In genomic region chrX:150212672-150213480, GRCh38 we compare ENCODE assay signal across 15 cellular contexts.
DNase-seq lines count a peak whose midpoint lies in the region; ATAC-seq and TF ChIP-seq lines count a peak whose summit lies in the region.
"Had no signal": no experiment of that assay in that cellular context is flagged by ENCODE, and none has a peak within 500 bp of the region (broad histone marks: within the 10 kb centered on the region; RNA-seq: fewer than 3 reads in every experiment).

No MANE protein-coding gene starts in this region.

- no peaks in the 10 kb centered on the region for H3K9me3 ChIP-seq in Karpas-422 (ENCODE audit: low read length)

- H3K79me2 ChIP-seq in Karpas-422 (ENCODE audit: low read length), result no peaks in the 10 kb centered on the region

- H3K9me2 ChIP-seq in Karpas-422 (replicated peaks; ENCODE audit: insufficient read depth, low read length), result no peaks in the 10 kb centered on the region

- no peaks in the 10 kb centered on the region for H3K36me3 ChIP-seq in Karpas-422 (ENCODE audit: insufficient read depth, low read length)

- peak; percentile 27 for DNase-seq in AG08395 (ENCODE audit: low spot score)
- peak; percentile 49 for DNase-seq in Karpas-422
- DNase-seq in fibroblast of gingiva (ENCODE audit: low read depth), result peak; percentile 68
- peak; percentile 15 for DNase-seq in mucosa of gallbladder (ENCODE audit: low spot score)
- DNase-seq in GM10248 (ENCODE audit: extremely low spot score), result no peak
- DNase-seq: activated CD8-positive, alpha-beta T cell treated with anti-CD3 and anti-CD28 coated beads for 36 hours; activated effector memory CD4-positive, alpha-beta T cell treated with anti-CD3 and anti-CD28 coated beads, Interleukin-2, amount 50 U/mL, for 16 hours; NCI-H1694; NCI-H82; SHP77 treated with DMSO at 0.1 percent for 48 hours; stimulated activated CD8-positive, alpha-beta memory T cell treated with anti-CD3 and anti-CD28 coated beads, Interleukin-4, amount 100 ng/mL, for 48 hours had no signal

- H3K9ac ChIP-seq in Karpas-422 (ENCODE audit: low read length), result no peak overlapping the region

- H3K4me1 ChIP-seq in Karpas-422 (ENCODE audit: low read length), result no peaks in the 10 kb centered on the region

- H4K20me1 ChIP-seq in Karpas-422 (ENCODE audit: insufficient read depth, low read depth, low read length), result no peaks in the 10 kb centered on the region

- H3K4me2 ChIP-seq in Karpas-422 (ENCODE audit: low read depth, low read length, poor library complexity, severe bottlenecking), result no peak overlapping the region

- no peak overlapping the region for H3K4me3 ChIP-seq in Karpas-422 (ENCODE audit: low read length)

- ATAC-seq in HG02759 (IDR thresholded peaks at IDR 0.05; ENCODE audit: unreplicated experiment) (no peak), HG02852 (IDR thresholded peaks at IDR 0.05; ENCODE audit: unreplicated experiment) (no peak), esophagus mucosa (no peak)
- ATAC-seq: activated CD8-positive, alpha-beta T cell treated with anti-CD3 and anti-CD28 coated beads for 36 hours had no signal

- CTCF ChIA-PET in GM10248 (lab: Yijun Ruan, JAX), result interaction anchor here (0.9 to 1.3 kb wide), 2 partner anchors 236 to 335 kb away, joined by 3 read pairs; no protein-coding TSS in a partner anchor

- H3K27ac ChIP-seq in Karpas-422 (ENCODE audit: low read length), result no peak overlapping the region
- H3K27ac ChIP-seq: epithelial cell of prostate had no signal

- no peak overlapping the region for H2AFZ ChIP-seq in Karpas-422 (ENCODE audit: low read length)

- no peak for TF ChIP-seq CTCF in GM10248 (IDR thresholded peaks at IDR 0.05; ENCODE audit: control extremely low read depth, extremely low read depth, low read depth, missing control alignments)

- POLR2A ChIA-PET in GM10248 (lab: Yijun Ruan, JAX), result no interaction called here

- no peaks in the 10 kb centered on the region for H3K27me3 ChIP-seq in Karpas-422 (ENCODE audit: low read length)
